1 cellular context compared by ENCODE assay signal in genomic region chr11:506238-506949, GRCh38.
A peak's percentile ranks its signal among the peaks of the same experiment; 100 is the strongest.
TF ChIP-seq lines count a peak whose summit lies in the region.

No MANE protein-coding gene starts in this region.

TF ChIP-seq in HepG2, 621 proteins besides CTCF, POLR2A, EP300 and RAD21 (continued from another document and continues in another):
- TF ChIP-seq ZBTB14 (CRISPR knock-in tag; IDR thresholded peaks at IDR 0.05), result no peak
- 0 out of 2 replicates have a peak, but pooled peaks have one; percentile 15 for TF ChIP-seq CBFB (CRISPR knock-in tag; IDR thresholded peaks at IDR 0.05)
- TF ChIP-seq ZBTB8A (CRISPR knock-in tag; IDR thresholded peaks at IDR 0.05; ENCODE audit: borderline replicate concordance, low read depth), result no peak
- no peak for TF ChIP-seq HNRNPH1 (optimal IDR thresholded peaks at IDR 0.05; ENCODE audit: low read depth, low read length)
- TF ChIP-seq KDM4B (CRISPR knock-in tag; IDR thresholded peaks at IDR 0.05), result no peak
- TF ChIP-seq MATR3 (CRISPR knock-in tag; IDR thresholded peaks at IDR 0.05), result no peak
- TF ChIP-seq GTF3A (CRISPR knock-in tag; conservative IDR thresholded peaks at IDR 0.05), result peak; percentile 80; the same call in 1 of the 2 replicates
- TF ChIP-seq KDM6A (CRISPR knock-in tag; IDR thresholded peaks at IDR 0.05; ENCODE audit: low read depth), result no peak
- TF ChIP-seq TIGD3 (CRISPR knock-in tag; IDR thresholded peaks at IDR 0.05; ENCODE audit: borderline replicate concordance), result no peak
- TF ChIP-seq TFDP1 (CRISPR knock-in tag; IDR thresholded peaks at IDR 0.05; ENCODE audit: borderline replicate concordance), result no peak; the same call in 1 of the 2 replicates
- TF ChIP-seq CCDC6 (CRISPR knock-in tag; IDR thresholded peaks at IDR 0.05), result peak; percentile 89; the same call in 1 of the 2 replicates
- TF ChIP-seq THRA (CRISPR knock-in tag; IDR thresholded peaks at IDR 0.05; ENCODE audit: borderline replicate concordance), result 0 out of 2 replicates have a peak, but pooled peaks have one; percentile 10
- TF ChIP-seq ZSCAN9 (CRISPR knock-in tag; IDR thresholded peaks at IDR 0.05; ENCODE audit: borderline replicate concordance), result no peak
- no peak for TF ChIP-seq CHCHD3 (CRISPR knock-in tag; IDR thresholded peaks at IDR 0.05)
- TF ChIP-seq JDP2 (CRISPR knock-in tag; IDR thresholded peaks at IDR 0.05; ENCODE audit: borderline replicate concordance), result no peak
- TF ChIP-seq ZNF383 (CRISPR knock-in tag; IDR thresholded peaks at IDR 0.05; ENCODE audit: borderline replicate concordance), result no peak
- peak; percentile 36; the same call in 1 of the 2 replicates for TF ChIP-seq FOXP4 (CRISPR knock-in tag; IDR thresholded peaks at IDR 0.05)
- TF ChIP-seq ZSCAN30 (CRISPR knock-in tag; IDR thresholded peaks at IDR 0.05), result no peak
- no peak; the same call in 1 of the 2 replicates for TF ChIP-seq ZNF558 (CRISPR knock-in tag; IDR thresholded peaks at IDR 0.05; ENCODE audit: borderline replicate concordance)
- no peak for TF ChIP-seq U2AF1 (optimal IDR thresholded peaks at IDR 0.05; ENCODE audit: low read depth, low read length)
- no peak for TF ChIP-seq KLF11 (CRISPR knock-in tag; IDR thresholded peaks at IDR 0.05)
- 0 out of 2 replicates have a peak, but pooled peaks have one; percentile 79 for TF ChIP-seq ZNF20 (CRISPR knock-in tag; IDR thresholded peaks at IDR 0.05)
- no peak for TF ChIP-seq SNRNP70 (IDR thresholded peaks at IDR 0.05; ENCODE audit: low read depth, low read length)
- TF ChIP-seq ZNF614 (CRISPR knock-in tag; IDR thresholded peaks at IDR 0.05; ENCODE audit: borderline replicate concordance), result no peak
- peak; percentile 12 for TF ChIP-seq XRCC5 (optimal IDR thresholded peaks at IDR 0.05; ENCODE audit: low read length)
- TF ChIP-seq ATF3 (CRISPR knock-in tag; IDR thresholded peaks at IDR 0.05), result no peak
- 0 out of 2 replicates have a peak, but pooled peaks have one; percentile 44 for TF ChIP-seq ISX (CRISPR knock-in tag; conservative IDR thresholded peaks at IDR 0.05)
- TF ChIP-seq HIC2 (CRISPR knock-in tag; IDR thresholded peaks at IDR 0.05; ENCODE audit: low read depth), result no peak
- no peak for TF ChIP-seq SMC3 (IDR thresholded peaks at IDR 0.05; ENCODE audit: low read length)
- TF ChIP-seq CAMTA2 (CRISPR knock-in tag; IDR thresholded peaks at IDR 0.05; ENCODE audit: borderline replicate concordance), result peak; percentile 91
- peak; percentile 90 for TF ChIP-seq ARNTL (CRISPR knock-in tag; IDR thresholded peaks at IDR 0.05)
- no peak for TF ChIP-seq BCLAF1 (IDR thresholded peaks at IDR 0.05)
- TF ChIP-seq TEAD2 (CRISPR knock-in tag; IDR thresholded peaks at IDR 0.05), result no peak
- no peak for TF ChIP-seq SUZ12 (IDR thresholded peaks at IDR 0.05; ENCODE audit: low read depth, low read length)
- no peak for TF ChIP-seq ZNF850 (CRISPR knock-in tag; conservative IDR thresholded peaks at IDR 0.05)
- no peak for TF ChIP-seq CERS6 (CRISPR knock-in tag; IDR thresholded peaks at IDR 0.05)
- peak; percentile 91 for TF ChIP-seq SRF (IDR thresholded peaks at IDR 0.05; ENCODE audit: low read depth, low read length)
- 0 out of 2 replicates have a peak, but pooled peaks have one; percentile 21 for TF ChIP-seq REPIN1 (CRISPR knock-in tag; IDR thresholded peaks at IDR 0.05; ENCODE audit: borderline replicate concordance, low read depth)
- no peak for TF ChIP-seq FUBP1 (CRISPR knock-in tag; IDR thresholded peaks at IDR 0.05; ENCODE audit: borderline replicate concordance)
- no peak for TF ChIP-seq CSRNP2 (CRISPR knock-in tag; conservative IDR thresholded peaks at IDR 0.05; ENCODE audit: low read depth)
- no peak for TF ChIP-seq ZNF644 (CRISPR knock-in tag; IDR thresholded peaks at IDR 0.05; ENCODE audit: low read depth)
- TF ChIP-seq ZBTB42 (CRISPR knock-in tag; IDR thresholded peaks at IDR 0.05), result no peak
- peak; percentile 19 for TF ChIP-seq TEAD3 (CRISPR knock-in tag; optimal IDR thresholded peaks at IDR 0.05; ENCODE audit: borderline replicate concordance)
- TF ChIP-seq SP140L (CRISPR knock-in tag; IDR thresholded peaks at IDR 0.05; ENCODE audit: borderline replicate concordance), result no peak; the same call in 1 of the 2 replicates
